Comparison of ENCODE assay signal across 13 cellular contexts in genomic region chr6:116495161-116495560, GRCh38. TPM values are rescaled to one million over a fixed set of nuclear protein-coding genes. Genes with fewer than 3 reads are reported as not detected.
"Had no signal": no experiment of that assay in that cellular context is flagged by ENCODE, and none has a peak within 500 bp of the region (broad histone marks: within the 10 kb centered on the region; RNA-seq: fewer than 3 reads in every experiment).

No MANE protein-coding gene starts in this region.

RNA-seq across cellular contexts. Expression of gene CALHM6, which starts 34.0 kb away (rescaled TPM):
- total RNA-seq: vagina had no signal

RNA-seq across cellular contexts. Expression of gene TRAPPC3L, which starts 50.3 kb away (rescaled TPM):
- total RNA-seq: stomach, suprapubic skin, thoracic aorta, transverse colon, ureter, vagina had no signal
- polyA plus RNA-seq: stomach had no signal

RNA-seq across cellular contexts. Expression of gene CALHM4, which starts 58.4 kb away (rescaled TPM):
- total RNA-seq: stomach, subcutaneous adipose tissue, temporal lobe, thoracic aorta, thyroid gland, transverse colon, upper lobe of left lung, upper lobe of right lung, ureter, urinary bladder, uterus, vagina had no signal
- polyA plus RNA-seq: stomach, urinary bladder had no signal
